In genomic region chr4:75512336-75513211, GRCh38 we compare ENCODE assay signal across 9 cellular contexts. TPM values are rescaled to one million over a fixed set of nuclear protein-coding genes. Genes with fewer than 3 reads are reported as not detected.
DNase-seq lines count a peak whose midpoint lies in the region; ATAC-seq, FAIRE-seq and TF ChIP-seq lines count a peak whose summit lies in the region.
"Had no signal": no experiment of that assay in that cellular context is flagged by ENCODE, and none has a peak within 500 bp of the region (broad histone marks: within the 10 kb centered on the region; RNA-seq: fewer than 3 reads in every experiment).

No MANE protein-coding gene starts in this region.

- POLR2A ChIA-PET in GM10248 (lab: Yijun Ruan, JAX) = interaction anchor here (0.6 to 1.0 kb wide), 3 partner anchors 15 to 1508 kb away, joined by 3 read pairs; partner anchors contain the start of gene USO1

- H3K27ac Mint-ChIP-seq in glutamatergic neuron (ENCODE audit: unreplicated experiment) = no peak overlapping the region

- no peaks in the 10 kb centered on the region for H4K20me1 ChIP-seq in MM.1S (ENCODE audit: insufficient read depth, low read length)

- H3K4me1 Mint-ChIP-seq in glutamatergic neuron (ENCODE audit: low read depth, unreplicated experiment) = peaks cover 4% of the 10 kb centered on the region

- no peaks in the 10 kb centered on the region for H3K9me2 ChIP-seq in MM.1S (replicated peaks; ENCODE audit: insufficient read depth, low read length)

- peaks cover 2% of the 10 kb centered on the region for H3K27me3 Mint-ChIP-seq in glutamatergic neuron (ENCODE audit: unreplicated experiment)

- H3K9me3 Mint-ChIP-seq in glutamatergic neuron (ENCODE audit: unreplicated experiment) = peaks cover 2% of the 10 kb centered on the region

- no peaks in the 10 kb centered on the region for H3K9me3 ChIP-seq in MM.1S (replicated peaks; ENCODE audit: insufficient read depth, low read length)

- FAIRE-seq in bronchial epithelial cell (lab: Jason Lieb, UNC) = no peak

- peaks cover 28% of the 10 kb centered on the region for H3K4me1 ChIP-seq in MM.1S (ENCODE audit: low read length)

- no peaks in the 10 kb centered on the region for H3K27me3 ChIP-seq in MM.1S (replicated peaks; ENCODE audit: insufficient read depth, low read length)
- H3K27me3 ChIP-seq in bronchial epithelial cell (ENCODE audit: control insufficient read depth, insufficient read depth, low read length) = no peaks in the 10 kb centered on the region

- H3K27ac ChIP-seq in MM.1S (ENCODE audit: low read length) = peak overlapping the region; percentile 89; the same call in 1 of the 2 replicates

- peak overlapping the region; percentile 87 for H3K4me2 ChIP-seq in MM.1S (ENCODE audit: low read depth, low read length)

- H3K36me3 ChIP-seq in MM.1S (replicated peaks; ENCODE audit: insufficient read depth, low read length) = no peaks in the 10 kb centered on the region; the same call in 1 of the 2 replicates
- peaks cover 2% of the 10 kb centered on the region for H3K36me3 ChIP-seq in bronchial epithelial cell (ENCODE audit: control insufficient read depth, insufficient read depth, low read length)

- TF ChIP-seq CTCF in GM10248 (IDR thresholded peaks at IDR 0.05; ENCODE audit: control extremely low read depth, extremely low read depth, low read depth, missing control alignments) (no peak), MM.1S (IDR thresholded peaks at IDR 0.05; ENCODE audit: low read length) (no peak), bronchial epithelial cell (IDR thresholded peaks at IDR 0.05; ENCODE audit: insufficient read depth, low read length, severe bottlenecking) (no peak), glutamatergic neuron (IDR thresholded peaks at IDR 0.05; ENCODE audit: partially characterized antibody, unreplicated experiment) (no peak)

- peak overlapping the region; percentile 82; the same call in 1 of the 2 replicates for H3K9ac ChIP-seq in MM.1S (ENCODE audit: low read length)

- ATAC-seq in HG02884 (IDR thresholded peaks at IDR 0.05; ENCODE audit: unreplicated experiment) = no peak

- no peaks in the 10 kb centered on the region for H3K36me3 Mint-ChIP-seq in glutamatergic neuron (ENCODE audit: unreplicated experiment)

- CTCF ChIA-PET in GM10248 (lab: Yijun Ruan, JAX) = interaction anchor here (1.2 to 2.2 kb wide), 4 partner anchors 14 to 20 kb away, joined by 3 to 18 read pairs (median 4); no protein-coding TSS in a partner anchor

- H2AFZ ChIP-seq in MM.1S (ENCODE audit: low read length) = no peak overlapping the region

- DNase-seq in GM10248 (ENCODE audit: extremely low spot score) (peak; percentile 14), MM.1S (peak; percentile 66), bronchial epithelial cell (ENCODE audit: low read depth) (peak; percentile 18), myocyte (ENCODE audit: low read depth) (peak; percentile 84), NCI-H1092 (lab: John Stamatoyannopoulos, UW) (no peak), NCI-H524 (lab: John Stamatoyannopoulos, UW) (no peak), glutamatergic neuron (no peak)

- H3K79me2 ChIP-seq in MM.1S (ENCODE audit: low read length) = peaks cover 68% of the 10 kb centered on the region

- peak overlapping the region; percentile 89 for H3K4me3 ChIP-seq in MM.1S (ENCODE audit: low read length)
- peak overlapping the region; percentile 71 for H3K4me3 ChIP-seq in bronchial epithelial cell (ENCODE audit: low read depth, low read length)

- H3F3A ChIP-seq in MM.1S (ENCODE audit: insufficient read depth, low read length) = peaks cover 24% of the 10 kb centered on the region

- no peak overlapping the region for H3K4me3 Mint-ChIP-seq in glutamatergic neuron (ENCODE audit: unreplicated experiment)

RNA-seq across cellular contexts. Expression of gene RCHY1, which starts 1.6 kb away (rescaled TPM):
- 22.6 and 30.0 TPM in 2 replicates for total RNA-seq in bronchial epithelial cell
- 38.5 and 44.8 TPM in 2 replicates for total RNA-seq in myocyte
- polyA plus RNA-seq in myocyte (2012) = 20.6 TPM
- total RNA-seq in glutamatergic neuron (ENCODE audit: unreplicated experiment) = 21.5 TPM

RNA-seq across cellular contexts. Expression of gene THAP6, which starts 1.7 kb away (rescaled TPM):
- total RNA-seq in bronchial epithelial cell (9.7 and 12.3 TPM in 2 replicates), myocyte (14.6 and 20.4 TPM in 2 replicates), glutamatergic neuron (ENCODE audit: unreplicated experiment) (31.0 TPM)
- polyA plus RNA-seq in myocyte (2012) = 6.1 TPM

RNA-seq across cellular contexts. Expression of gene ODAPH, which starts 43.3 kb away (rescaled TPM):
- total RNA-seq in bronchial epithelial cell (not detected in 2 replicates), myocyte (0.13 TPM in 1 of 2 replicates, not detected in the other), glutamatergic neuron (ENCODE audit: unreplicated experiment) (not detected)
- 0.08 TPM for polyA plus RNA-seq in myocyte (2012)
- total RNA-seq: subcutaneous adipose tissue had no signal

Comparison
In these comparisons a context has a peak if more than half of its experiments do, and no peak if none do; other contexts are left out.
1. DNase-seq: peak in GM10248 (single experiment), MM.1S (single experiment), bronchial epithelial cell (single experiment) and myocyte (single experiment); none in NCI-H1092 (single experiment), NCI-H524 (0 of 2) and glutamatergic neuron (single experiment).